Comparison of ENCODE assay signal across 9 cellular contexts in genomic region chr5:132655821-132656773, GRCh38. TPM values are rescaled to one million over a fixed set of nuclear protein-coding genes. Genes with fewer than 3 reads are reported as not detected.
DNase-seq lines count a peak whose midpoint lies in the region; ATAC-seq, FAIRE-seq and TF ChIP-seq lines count a peak whose summit lies in the region.
"Had no signal": no experiment of that assay in that cellular context is flagged by ENCODE, and none has a peak within 500 bp of the region (broad histone marks: within the 10 kb centered on the region; RNA-seq: fewer than 3 reads in every experiment).

No MANE protein-coding gene starts in this region.

- peak; percentile 67 for ATAC-seq in GM23338
- ATAC-seq in right cardiac atrium = peak; percentile 23 to 39

- H3K27me3 Mint-ChIP-seq in GM23338 (ENCODE audit: insufficient read depth, low read depth, poor library complexity) = peaks cover 45% of the 10 kb centered on the region

- H3K4me2 ChIP-seq in GM23338 = peak overlapping the region; percentile 82

- no peak for TF ChIP-seq POLR2A in uterus (IDR thresholded peaks at IDR 0.05)

- no peaks in the 10 kb centered on the region for H3K79me2 ChIP-seq in GM23338 (replicated peaks; ENCODE audit: insufficient read depth)

- no peaks in the 10 kb centered on the region; the same call in 1 of the 2 replicates for H3K9me3 ChIP-seq in AG04450 (ENCODE audit: control insufficient read depth, insufficient read depth, low read length)
- no peaks in the 10 kb centered on the region for H3K9me3 ChIP-seq in right cardiac atrium (ENCODE audit: control insufficient read depth, low read length)
- H3K9me3 ChIP-seq in small intestine (ENCODE audit: control insufficient read depth, low read depth) = no peaks in the 10 kb centered on the region
- no peaks in the 10 kb centered on the region for H3K9me3 ChIP-seq in uterus

- H3K9me3 Mint-ChIP-seq in GM23338 = no peaks in the 10 kb centered on the region; the same call in 1 of the 3 replicates

- TF ChIP-seq CTCF in AG04450 (IDR thresholded peaks at IDR 0.05; ENCODE audit: low read depth, low read length) (no peak), GM23338 (conservative IDR thresholded peaks at IDR 0.05; ENCODE audit: low read depth in 2 of 2) (peak in 1 of 2 experiments; percentile 38; a peak in 2 of 4 replicates), uterus (IDR thresholded peaks at IDR 0.05) (no peak)

- peak overlapping the region; percentile 54; the same call in 2 of the 3 replicates for H3K4me3 Mint-ChIP-seq in GM23338

- 3% methylated on average over 92 of the region's 92 CpGs for WGBS in right cardiac atrium
- 7 to 11% (median 9%) methylated on average over 69 to 92 of the region's 92 CpGs for WGBS in small intestine, 3 donors

- CTCF ChIA-PET in AG04450 (lab: Charles Lee) = no interaction called here

- H3K9me2 ChIP-seq in GM23338 (ENCODE audit: insufficient read depth) = no peaks in the 10 kb centered on the region

- DNase-seq in AG04450 (ENCODE audit: low read depth, low spot score) (no peak), GM23338 (ENCODE audit: low spot score) (peak; percentile 72), right cardiac atrium (peak in 1 of 3 donors; percentile 54), small intestine (no peak), uterus (no peak), NCI-H187 (lab: John Stamatoyannopoulos, UW) (no peak)
- peak; percentile 32 for DNase-seq in activated gamma-delta T cell treated with anti-CD3 and anti-CD28 coated beads, Interleukin-2, amount 50 U/mL, for 16 hours (ENCODE audit: low read depth)
- DNase-seq in central memory CD4-positive, alpha-beta T cell = no peak

- POLR2A ChIA-PET in AG04450 (lab: Yijun Ruan, JAX) = no interaction called here

- no peak for FAIRE-seq in small intestine (lab: Jason Lieb, UNC)

- H3F3A ChIP-seq in GM23338 (replicated peaks; ENCODE audit: low read depth) = 0 out of 2 replicates have a peak, but pooled peaks cover 4% of the 10 kb centered on the region

- H3K27me3 ChIP-seq in AG04450 (ENCODE audit: control insufficient read depth, insufficient read depth, low read length) (peaks cover 3% of the 10 kb centered on the region), GM23338 (ENCODE audit: insufficient read depth) (peaks cover 42% of the 10 kb centered on the region), right cardiac atrium (ENCODE audit: control insufficient read depth, insufficient read depth) (no peaks in the 10 kb centered on the region), small intestine (ENCODE audit: control insufficient read depth in 2 of 2, insufficient read depth in 2 of 2, low read length in 2 of 2) (peaks cover 0 to 9% of the 10 kb centered on the region in 2 donors), uterus (peaks cover 10 to 13% of the 10 kb centered on the region in 2 donors)

- peak overlapping the region; percentile 95 for H2AFZ ChIP-seq in GM23338

- no peak overlapping the region for H3K27ac Mint-ChIP-seq in GM23338

- H3K36me3 ChIP-seq in GM23338 (ENCODE audit: insufficient read depth) = no peaks in the 10 kb centered on the region
- H3K36me3 ChIP-seq in small intestine (ENCODE audit: control insufficient read depth in 2 of 2, insufficient read depth in 2 of 2, low read length in 2 of 2) = no peaks in the 10 kb centered on the region
- H3K36me3 ChIP-seq in uterus = no peaks in the 10 kb centered on the region

- intact Hi-C loops in right cardiac atrium (cut with DNase I) (no loop called here), uterus (cut with DNase I; ENCODE audit: low total_unique reads) (no loop called here)

- peaks cover 6% of the 10 kb centered on the region; the same call in 1 of the 3 replicates for H3K4me1 Mint-ChIP-seq in GM23338

- peaks cover 3% of the 10 kb centered on the region; the same call in 1 of the 3 replicates for H3K36me3 Mint-ChIP-seq in GM23338 (ENCODE audit: low read depth)

- H3K4me1 ChIP-seq in GM23338 (ENCODE audit: insufficient read depth) (no peaks in the 10 kb centered on the region; the same call in none of the 2 replicates), right cardiac atrium (ENCODE audit: control insufficient read depth, insufficient read depth, low read length) (no peaks in the 10 kb centered on the region), small intestine (ENCODE audit: control insufficient read depth in 2 of 2, insufficient read depth in 1 of 2, low read depth in 1 of 2, low read length in 1 of 2) (no peaks in the 10 kb centered on the region), uterus (peaks cover 0 to 11% of the 10 kb centered on the region in 2 donors)

- H4K20me1 ChIP-seq in GM23338 (replicated peaks; ENCODE audit: insufficient read depth) = no peaks in the 10 kb centered on the region

- H3K4me3 ChIP-seq in AG04450 (ENCODE audit: low read depth, low read length) = peak overlapping the region; percentile 47
- H3K4me3 ChIP-seq in GM23338 = peak overlapping the region; percentile 51
- H3K4me3 ChIP-seq in right cardiac atrium (ENCODE audit: low read length) = peak overlapping the region; percentile 39
- H3K4me3 ChIP-seq in small intestine (ENCODE audit: low read depth in 1 of 2, low read length in 2 of 2) = peak overlapping the region; percentile 16 to 51
- H3K4me3 ChIP-seq in uterus = peak overlapping the region in 1 of 2 donors; percentile 9

- H3K27ac ChIP-seq in AG04450 (ENCODE audit: low read depth, low read length) = no peak overlapping the region
- H3K27ac ChIP-seq in GM23338 (ENCODE audit: low read depth) = no peak overlapping the region
- H3K27ac ChIP-seq in right cardiac atrium (ENCODE audit: low read length) = no peak overlapping the region
- H3K27ac ChIP-seq in small intestine (ENCODE audit: low read depth in 1 of 2, low read length in 1 of 2) = no peak overlapping the region
- H3K27ac ChIP-seq in uterus = no peak overlapping the region
- H3K27ac ChIP-seq: epithelial cell of prostate had no signal

TF ChIP-seq in GM23338, 12 proteins besides CTCF, POLR2A, EP300 and RAD21:
- TF ChIP-seq EZH2 (IDR thresholded peaks at IDR 0.05; ENCODE audit: low read depth, unreplicated experiment) = peak; percentile 40
- TF ChIP-seq EZH2phosphoT487 (IDR thresholded peaks at IDR 0.05; ENCODE audit: unreplicated experiment) = no peak
- TF ChIP-seq ETS1 (IDR thresholded peaks at IDR 0.05) = no peak

RNA-seq across cellular contexts. Expression of gene IL13, which starts 1.9 kb away (rescaled TPM):
- polyA plus RNA-seq in AG04450 (2011; rRNA removed) (not detected in 2 replicates), GM23338 (2016; fragmentation: Nextera tagmentation; extraction: Ambion mirVana) (not detected in 2 replicates), right cardiac atrium (not detected), small intestine (under 1 TPM in 1 of 3 donors, not detected in 2; 0.54 TPM)
- not detected in 2 replicates for polyA minus RNA-seq in AG04450 (2011; rRNA and poly(A)+ RNA removed)
- total RNA-seq in GM23338 (2014; rRNA removed; shearing (Covaris generic)) = not detected in 2 replicates
- total RNA-seq in right cardiac atrium (not detected), uterus (under 1 TPM in 1 of 4 donors, not detected in 3; 0.73 TPM)

RNA-seq across cellular contexts. Expression of gene IL4, which starts 17.7 kb away (rescaled TPM):
- polyA plus RNA-seq in AG04450 (2011; rRNA removed) (not detected in 2 replicates), GM23338 (2016; fragmentation: Nextera tagmentation; extraction: Ambion mirVana) (not detected in 2 replicates), right cardiac atrium (not detected), small intestine (not detected)
- not detected in 2 replicates for polyA minus RNA-seq in AG04450 (2011; rRNA and poly(A)+ RNA removed)
- total RNA-seq in GM23338 (2014; rRNA removed; shearing (Covaris generic)) = not detected in 2 replicates
- total RNA-seq in right cardiac atrium (not detected), uterus (not detected)

Comparison
In these comparisons a context has a peak if more than half of its experiments do, and no peak if none do; other contexts are left out.
1. DNase-seq: peak in GM23338 (single experiment) and activated gamma-delta T cell treated with anti-CD3 and anti-CD28 coated beads, Interleukin-2, amount 50 U/mL, for 16 hours (single experiment); none in AG04450 (single experiment), small intestine (single experiment), uterus (0 of 2), NCI-H187 (0 of 2) and central memory CD4-positive, alpha-beta T cell (single experiment).